In the genomic region with DNA sequence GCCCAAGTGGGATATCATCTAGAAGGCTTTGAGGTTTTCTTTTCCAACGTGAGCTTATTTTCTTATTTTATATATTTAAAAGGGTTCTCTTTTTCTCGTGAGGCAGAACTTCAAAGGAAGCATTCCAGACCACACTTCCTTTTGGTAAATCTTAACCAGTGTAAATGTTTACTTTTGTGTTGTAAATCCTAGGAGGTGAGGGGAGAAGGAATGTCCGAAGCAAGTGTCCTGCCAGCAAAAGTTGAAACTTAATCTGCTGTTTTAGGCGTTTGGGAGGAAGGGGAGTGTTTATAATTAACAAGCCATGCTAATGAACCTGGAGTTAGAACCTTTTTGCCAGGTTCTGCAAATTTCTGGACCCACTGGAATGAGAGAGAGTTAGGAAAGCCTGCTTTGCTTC, we compare ENCODE assay signal across 18 cellular contexts. TPM values are rescaled to one million over a fixed set of nuclear protein-coding genes. Genes with fewer than 3 reads are reported as not detected.
A peak's percentile ranks its signal among the peaks of the same experiment; 100 is the strongest.
DNase-seq lines count a peak whose midpoint lies in the region; ATAC-seq, FAIRE-seq and TF ChIP-seq lines count a peak whose summit lies in the region.
"Had no signal": no experiment of that assay in that cellular context is flagged by ENCODE, and none has a peak within 500 bp of the region (broad histone marks: within the 10 kb centered on the region; RNA-seq: fewer than 3 reads in every experiment).

No MANE protein-coding gene starts in this region.

- no peaks in the 10 kb centered on the region for H3K9me2 ChIP-seq in PC-9 (ENCODE audit: insufficient read depth)

- no peak overlapping the region for H3K4me3 ChIP-seq in BLaER1 treated with 17β-estradiol and CSF1 and Interleukin-3, amounts not matched to agents 10 nM and 100 nM
- H3K4me3 ChIP-seq in PC-9 (peak overlapping the region; percentile 39; the same call in 1 of the 2 replicates), kidney (ENCODE audit: low read length in 2 of 2) (peak overlapping the region in 1 of 2 donors; percentile 18), mucosa of stomach (ENCODE audit: low read length) (no peak overlapping the region)
- H3K4me3 ChIP-seq: vagina had no signal

- peaks cover 88% of the 10 kb centered on the region for H3K79me2 ChIP-seq in PC-9 (ENCODE audit: low read depth)

- TF ChIP-seq CTCF in PC-9 (conservative IDR thresholded peaks at IDR 0.05) (no peak), kidney (IDR thresholded peaks at IDR 0.05; ENCODE audit: borderline replicate concordance, extremely low read depth, insufficient read depth) (no peak)

- no peaks in the 10 kb centered on the region for H3K36me3 ChIP-seq in BLaER1 treated with 17β-estradiol and CSF1 and Interleukin-3, amounts not matched to agents 10 nM and 100 nM
- no peaks in the 10 kb centered on the region for H3K36me3 ChIP-seq in PC-9 (ENCODE audit: low read depth)
- no peaks in the 10 kb centered on the region for H3K36me3 ChIP-seq in kidney (ENCODE audit: control insufficient read depth in 1 of 2, insufficient read depth in 2 of 2, low read length in 2 of 2)
- no peaks in the 10 kb centered on the region for H3K36me3 ChIP-seq in mucosa of stomach (ENCODE audit: control insufficient read depth, insufficient read depth, low read length)
- H3K36me3 ChIP-seq: vagina had no signal

- intact Hi-C loops in PC-9 (cut with micrococcal nuclease; ENCODE audit: unreplicated experiment) = no loop called here
- intact Hi-C loops in kidney (cut with DNase I) = no loop called here

- no peaks in the 10 kb centered on the region for H3K9me3 ChIP-seq in BLaER1 treated with 17β-estradiol and CSF1 and Interleukin-3, amounts not matched to agents 10 nM and 100 nM (replicated peaks in 1 of 11)
- H3K9me3 ChIP-seq in PC-9 (ENCODE audit: insufficient read depth, low read depth) = no peaks in the 10 kb centered on the region
- H3K9me3 ChIP-seq in kidney (ENCODE audit: control insufficient read depth in 1 of 2, low read length in 2 of 2) = no peaks in the 10 kb centered on the region
- no peaks in the 10 kb centered on the region for H3K9me3 ChIP-seq in mucosa of stomach (ENCODE audit: control insufficient read depth, low read length)
- H3K9me3 ChIP-seq: vagina had no signal

- DNase-seq in PC-9 (peak in 1 of 2 experiments; percentile 75), kidney (no peak), NCI-H524 treated with DMSO at 0.1 percent for 48 hours (lab: John Stamatoyannopoulos, UW) (no peak), NCI-H2029 (lab: John Stamatoyannopoulos, UW) (no peak)
- DNase-seq: EL; foreskin melanocyte; immature natural killer cell; NCI-H226; Right ventricle myocardium superior; stimulated activated naive CD8-positive, alpha-beta T cell treated with anti-CD3 and anti-CD28 coated beads, Interleukin-15, Interleukin-2, amounts not matched to agents 100 U/mL and 50 U/mL, for 24 hours; T-helper 17 cell had no signal

- FAIRE-seq in kidney (lab: Jason Lieb, UNC) = peak; percentile 33
- FAIRE-seq: endothelial cell of umbilical vein had no signal

- H3K9ac ChIP-seq in BLaER1 treated with 17β-estradiol and CSF1 and Interleukin-3, amounts not matched to agents 10 nM and 100 nM = no peak overlapping the region
- peak overlapping the region in 1 of 2 donors; percentile 14 for H3K9ac ChIP-seq in kidney (ENCODE audit: low read length in 2 of 2)
- H3K9ac ChIP-seq in mucosa of stomach (ENCODE audit: low read length) = peak overlapping the region; percentile 11

- H3K4me2 ChIP-seq in BLaER1 treated with 17β-estradiol and CSF1 and Interleukin-3, amounts not matched to agents 10 nM and 100 nM = peak overlapping the region; percentile 7 to 59 (median 51); a peak in 17 of 22 replicates
- peak overlapping the region; percentile 76 for H3K4me2 ChIP-seq in PC-9

- POLR2A ChIA-PET in PC-9 (lab: Charles Lee; ENCODE audit: unreplicated experiment) = interaction anchor here (0.6 kb wide), 1 partner anchor 37 kb away, joined by 3 read pairs; no protein-coding TSS in a partner anchor

- CTCF ChIA-PET in PC-9 (lab: Charles Lee) = interaction anchor here (0.6 kb wide), 2 partner anchors 29 to 38 kb away, joined by 3 read pairs; partner anchors contain the start of gene WWC1

- peaks cover 14 to 18% (median 16%) of the 10 kb centered on the region in 10 experiments; a peak in 18 of 20 replicates for H3K4me1 ChIP-seq in BLaER1 treated with 17β-estradiol and CSF1 and Interleukin-3, amounts not matched to agents 10 nM and 100 nM
- H3K4me1 ChIP-seq in PC-9 (replicated peaks; ENCODE audit: insufficient read depth) (peaks cover 99% of the 10 kb centered on the region), kidney (ENCODE audit: control insufficient read depth in 1 of 2, insufficient read depth in 1 of 2, low read depth in 1 of 2, low read length in 2 of 2) (peaks cover 31 to 42% of the 10 kb centered on the region in 2 donors), mucosa of stomach (ENCODE audit: control insufficient read depth, insufficient read depth, low read length) (peaks cover 31% of the 10 kb centered on the region)
- H3K4me1 ChIP-seq: vagina had no signal

- ATAC-seq in GM21619 (IDR thresholded peaks at IDR 0.05; ENCODE audit: unreplicated experiment) (no peak), HG02763 (IDR thresholded peaks at IDR 0.05; ENCODE audit: unreplicated experiment) (no peak)
- ATAC-seq: activated CD4-positive, CD25-positive, alpha-beta regulatory T cell treated with anti-CD3 and anti-CD28 coated beads, Interleukin-2, amount 50 U/mL, for 24 hours; stimulated activated naive CD8-positive, alpha-beta T cell treated with anti-CD3 and anti-CD28 coated beads, Interleukin-15, Interleukin-2, amounts not matched to agents 100 U/mL and 50 U/mL, for 24 hours; T-helper 17 cell had no signal

- no peak overlapping the region for H2AFZ ChIP-seq in PC-9

- H3K27ac ChIP-seq in BLaER1 treated with 17β-estradiol and CSF1 and Interleukin-3, amounts not matched to agents 10 nM and 100 nM = no peak overlapping the region
- H3K27ac ChIP-seq in PC-9 (peak overlapping the region; percentile 78), kidney (ENCODE audit: low read depth in 2 of 2, low read length in 2 of 2) (peak overlapping the region; percentile 53 to 93)
- H3K27ac ChIP-seq: vagina had no signal

- peaks cover 83% of the 10 kb centered on the region for H3F3A ChIP-seq in PC-9 (ENCODE audit: insufficient read depth, low read depth)

- H3K27me3 ChIP-seq in BLaER1 treated with 17β-estradiol and CSF1 and Interleukin-3, amounts not matched to agents 10 nM and 100 nM = no peaks in the 10 kb centered on the region
- H3K27me3 ChIP-seq in PC-9 (ENCODE audit: insufficient read depth, low read depth) = no peaks in the 10 kb centered on the region
- H3K27me3 ChIP-seq in mucosa of stomach (ENCODE audit: control insufficient read depth, insufficient read depth, low read length) = no peaks in the 10 kb centered on the region
- H3K27me3 ChIP-seq: vagina had no signal

- no peaks in the 10 kb centered on the region; a peak in 1 of 22 replicates for H4K20me1 ChIP-seq in BLaER1 treated with 17β-estradiol and CSF1 and Interleukin-3, amounts not matched to agents 10 nM and 100 nM
- H4K20me1 ChIP-seq in PC-9 (ENCODE audit: insufficient read depth) = 0 out of 2 replicates have a peak, but pooled peaks cover 5% of the 10 kb centered on the region

- BruUV-seq in PC-9 (replicated peaks; lab: Mats Ljungman, UMichigan) = no TSS peak

RNA-seq across cellular contexts. Expression of gene WWC1, which starts 37.9 kb away (rescaled TPM):
- total RNA-seq in PC-9 (2021) = 79.5 and 97.7 TPM in 2 replicates
- 174 TPM for total RNA-seq in kidney
- polyA plus RNA-seq in kidney (ENCODE audit: insufficient read depth, low read depth, low replicate concordance) = 74.4 TPM

Comparison
In these comparisons a context has a peak if more than half of its experiments do, and no peak if none do; other contexts are left out.
1. H3K27ac ChIP-seq: peak in PC-9 (single experiment) and kidney (2 of 2); none in BLaER1 treated with 17β-estradiol and CSF1 and Interleukin-3, amounts not matched to agents 10 nM and 100 nM (0 of 11).